In the genomic region with DNA sequence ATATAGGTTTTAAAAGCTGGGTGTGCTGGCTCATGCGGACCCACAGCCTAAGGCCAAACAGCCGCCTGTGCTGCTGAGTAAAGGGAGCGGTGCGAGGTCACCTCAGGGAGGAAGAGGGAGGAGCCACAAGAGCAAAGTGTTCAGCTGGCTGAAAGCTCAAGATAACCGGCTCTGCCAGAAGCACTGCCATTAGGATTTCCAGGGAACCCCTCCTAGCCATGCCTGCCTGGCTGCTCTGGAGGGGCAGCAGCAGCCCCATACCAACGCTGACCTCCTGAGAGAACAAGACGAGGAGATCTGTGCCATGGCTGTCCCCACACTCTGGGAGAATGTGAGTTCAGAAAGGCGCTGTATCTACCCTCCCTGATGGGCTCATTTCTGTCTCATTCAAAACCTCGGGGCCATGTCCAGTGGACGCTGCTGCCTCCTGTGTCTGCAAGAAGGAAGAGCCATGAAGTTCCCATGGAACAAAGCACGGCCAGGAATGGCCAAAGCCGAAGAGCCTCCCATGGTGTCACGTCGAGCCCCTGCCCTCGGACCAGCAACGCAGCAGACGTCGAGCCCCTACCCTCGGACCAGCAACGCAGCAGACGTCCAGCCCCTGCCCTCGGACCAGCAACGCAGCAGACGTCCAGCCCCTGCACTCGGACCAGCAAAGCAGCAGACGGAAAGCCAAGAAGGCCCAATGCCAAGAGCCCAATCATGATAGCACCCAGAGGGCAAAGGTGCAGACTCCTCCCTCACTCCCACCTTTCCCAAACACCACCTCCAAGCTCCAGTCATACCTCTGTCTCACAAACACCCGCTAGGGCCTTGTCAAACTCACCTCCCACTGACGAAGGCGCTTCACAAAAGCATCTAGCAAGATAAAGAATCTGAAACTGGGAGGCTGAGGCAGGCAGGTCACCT, we compare ENCODE assay signal across 8 cellular contexts.
DNase-seq lines count a peak whose midpoint lies in the region; ATAC-seq and TF ChIP-seq lines count a peak whose summit lies in the region.

No MANE protein-coding gene starts in this region.

- peak overlapping the region; percentile 8 for H3K9ac ChIP-seq in iPS-15b (ENCODE audit: low read depth, low read length)

- H3K36me3 Mint-ChIP-seq in activated T-cell treated with anti-CD3 and anti-CD28 coated beads, Interleukin-2, amount 50 U/mL, for 4 hours (ENCODE audit: insufficient read depth): peaks cover 3% of the 10 kb centered on the region
- H3K36me3 Mint-ChIP-seq in activated naive CD4-positive, alpha-beta T cell treated with anti-CD3 and anti-CD28 coated beads, Interleukin-2, amount 50 U/mL, for 24 hours: no peaks in the 10 kb centered on the region

- no peak for TF ChIP-seq POLR2A in transverse colon (IDR thresholded peaks at IDR 0.05)

- WGBS in transverse colon (ENCODE audit: low coverage in 1 of 2), 2 donors: 55% methylated on average over 29 of the region's 29 CpGs; no CpG with 5 or more reads in 1 of the 2 donors

- DNase-seq in activated T-cell treated with anti-CD3 and anti-CD28 coated beads, Interleukin-2, amount 50 U/mL, for 4 hours: no peak
- DNase-seq in activated T-cell treated with anti-CD3 and anti-CD28 coated beads for 4 hours (no peak), transverse colon (peak; percentile 74), NCI-H1105 treated with DMSO at 0.1 percent for 48 hours (lab: John Stamatoyannopoulos, UW) (no peak)

- no peak overlapping the region for H3K4me3 ChIP-seq in iPS-15b (ENCODE audit: low read depth, low read length)
- peak overlapping the region in 1 of 4 donors; percentile 7 for H3K4me3 ChIP-seq in transverse colon

- H3K36me3 ChIP-seq in iPS-15b (ENCODE audit: control insufficient read depth, insufficient read depth, low read length) (no peaks in the 10 kb centered on the region), transverse colon (no peaks in the 10 kb centered on the region)

- H3K4me1 Mint-ChIP-seq in activated T-cell treated with anti-CD3 and anti-CD28 coated beads, Interleukin-2, amount 50 U/mL, for 4 hours (ENCODE audit: low read depth): peaks cover 91% of the 10 kb centered on the region
- peaks cover 87% of the 10 kb centered on the region for H3K4me1 Mint-ChIP-seq in activated naive CD4-positive, alpha-beta T cell treated with anti-CD3 and anti-CD28 coated beads, Interleukin-2, amount 50 U/mL, for 24 hours

- no peaks in the 10 kb centered on the region for H3K27me3 Mint-ChIP-seq in activated T-cell treated with anti-CD3 and anti-CD28 coated beads, Interleukin-2, amount 50 U/mL, for 4 hours (ENCODE audit: low read depth)
- H3K27me3 Mint-ChIP-seq in activated naive CD4-positive, alpha-beta T cell treated with anti-CD3 and anti-CD28 coated beads, Interleukin-2, amount 50 U/mL, for 24 hours: no peaks in the 10 kb centered on the region

- H3K27ac Mint-ChIP-seq in activated naive CD4-positive, alpha-beta T cell treated with anti-CD3 and anti-CD28 coated beads, Interleukin-2, amount 50 U/mL, for 24 hours: peak overlapping the region; percentile 79

- peak overlapping the region; percentile 63 for H3K4me3 Mint-ChIP-seq in activated T-cell treated with anti-CD3 and anti-CD28 coated beads, Interleukin-2, amount 50 U/mL, for 4 hours
- peak overlapping the region; percentile 66 for H3K4me3 Mint-ChIP-seq in activated naive CD4-positive, alpha-beta T cell treated with anti-CD3 and anti-CD28 coated beads, Interleukin-2, amount 50 U/mL, for 24 hours

- H3K9me3 Mint-ChIP-seq in activated T-cell treated with anti-CD3 and anti-CD28 coated beads, Interleukin-2, amount 50 U/mL, for 4 hours: no peaks in the 10 kb centered on the region
- no peaks in the 10 kb centered on the region for H3K9me3 Mint-ChIP-seq in activated naive CD4-positive, alpha-beta T cell treated with anti-CD3 and anti-CD28 coated beads, Interleukin-2, amount 50 U/mL, for 24 hours

- TF ChIP-seq EP300 in transverse colon (IDR thresholded peaks at IDR 0.05; ENCODE audit: low read depth): no peak

- H3K4me1 ChIP-seq in iPS-15b (ENCODE audit: control insufficient read depth, insufficient read depth, low read length) (peaks cover 6% of the 10 kb centered on the region), transverse colon (peaks cover 11 to 63% (median 23%) of the 10 kb centered on the region in 4 donors)

- peak overlapping the region; percentile 59 to 80 (median 76) for H3K27ac ChIP-seq in transverse colon

- intact Hi-C loops in transverse colon (cut with DNase I; ENCODE audit: low total_unique reads): no loop called here

- in situ Hi-C loops in transverse colon (cut with MboI; ENCODE audit: low pct_ligation_motif_present in 1 of 4, low pct_unique_long_range_greater_than_20kb in 1 of 4, low sequenced_read_pairs in 3 of 4): no loop called here

- H3K27me3 ChIP-seq in iPS-15b (ENCODE audit: control insufficient read depth, insufficient read depth, low read length) (no peaks in the 10 kb centered on the region), transverse colon (no peaks in the 10 kb centered on the region)

- no peak for TF ChIP-seq CTCF in transverse colon (IDR thresholded peaks at IDR 0.05)

- ATAC-seq in activated T-cell treated with anti-CD3 and anti-CD28 coated beads, Interleukin-2, amount 50 U/mL, for 4 hours: peak; percentile 58 to 62
- ATAC-seq in GM21717 (IDR thresholded peaks at IDR 0.05; ENCODE audit: unreplicated experiment) (no peak), GM18519 (IDR thresholded peaks at IDR 0.05; ENCODE audit: low FRiP score, unreplicated experiment) (no peak)

- H3K9me3 ChIP-seq in iPS-15b (ENCODE audit: control insufficient read depth, insufficient read depth, low read length) (no peaks in the 10 kb centered on the region), transverse colon (no peaks in the 10 kb centered on the region)

Comparison
In these comparisons a context has a peak if more than half of its experiments do, and no peak if none do; other contexts are left out.
1. ATAC-seq: peak in activated T-cell treated with anti-CD3 and anti-CD28 coated beads, Interleukin-2, amount 50 U/mL, for 4 hours (2 of 2); none in GM21717 (single experiment) and GM18519 (single experiment).